In genomic region chr2:195563857-195564512, GRCh38 we compare ENCODE assay signal across 11 cellular contexts.
A peak's percentile ranks its signal among the peaks of the same experiment; 100 is the strongest.
DNase-seq lines count a peak whose midpoint lies in the region; ATAC-seq and TF ChIP-seq lines count a peak whose summit lies in the region.
"Had no signal": no experiment of that assay in that cellular context is flagged by ENCODE, and none has a peak within 500 bp of the region (broad histone marks: within the 10 kb centered on the region; RNA-seq: fewer than 3 reads in every experiment).

No MANE protein-coding gene starts in this region.

- H3K27me3 Mint-ChIP-seq in naive thymus-derived CD8-positive, alpha-beta T cell = no peaks in the 10 kb centered on the region

- peak overlapping the region in 5 of 10 donors; percentile 8 to 46 (median 18) for H3K4me3 Mint-ChIP-seq in naive thymus-derived CD8-positive, alpha-beta T cell

- H3K27ac ChIP-seq in DND-41 (ENCODE audit: low read length) (peak overlapping the region; percentile 70), esophagus muscularis mucosa (replicated peaks in 1 of 4) (no peak overlapping the region)

- peak overlapping the region; percentile 5 to 90 (median 62) for H3K27ac Mint-ChIP-seq in naive thymus-derived CD8-positive, alpha-beta T cell

- H3K36me3 Mint-ChIP-seq in naive thymus-derived CD8-positive, alpha-beta T cell = peaks cover 0 to 5% (median 2%) of the 10 kb centered on the region in 3 donors

- intact Hi-C loops in esophagus muscularis mucosa (cut with DNase I) = no loop called here

- no peak for TF ChIP-seq CTCF in DND-41 (IDR thresholded peaks at IDR 0.05; ENCODE audit: borderline replicate concordance, extremely low read depth, low read length, poor library complexity, severe bottlenecking)
- TF ChIP-seq CTCF in NB4 (IDR thresholded peaks at IDR 0.05; ENCODE audit: low read depth, low read length) = no peak
- no peak for TF ChIP-seq CTCF in esophagus muscularis mucosa (IDR thresholded peaks at IDR 0.05)

- H4K20me1 ChIP-seq in DND-41 (ENCODE audit: insufficient read depth, low read length) = no peaks in the 10 kb centered on the region

- POLR2A ChIA-PET in naive thymus-derived CD8-positive, alpha-beta T cell (lab: Charles Lee) = interaction anchor here (1.0 kb wide), 1 partner anchor 30 kb away, joined by 4 read pairs; no protein-coding TSS in a partner anchor

- H3K36me3 ChIP-seq in DND-41 (ENCODE audit: insufficient read depth, low read length) (no peaks in the 10 kb centered on the region), esophagus muscularis mucosa (no peaks in the 10 kb centered on the region)

- H3K9me3 Mint-ChIP-seq in naive thymus-derived CD8-positive, alpha-beta T cell = peaks cover 0 to 15% (median 0%) of the 10 kb centered on the region in 9 donors

- 91% methylated on average over 12 of the region's 12 CpGs for WGBS in esophagus muscularis mucosa

- H3K9me3 ChIP-seq in DND-41 (ENCODE audit: insufficient read depth, low read length, severe bottlenecking) (no peaks in the 10 kb centered on the region), esophagus muscularis mucosa (no peaks in the 10 kb centered on the region)

- H3K27me3 ChIP-seq in DND-41 (ENCODE audit: insufficient read depth, low read length, poor library complexity) (no peaks in the 10 kb centered on the region), esophagus muscularis mucosa (no peaks in the 10 kb centered on the region)

- no peak overlapping the region for H3K4me2 ChIP-seq in DND-41 (ENCODE audit: insufficient read depth, low read length)

- no peak overlapping the region for H3K4me3 ChIP-seq in DND-41 (ENCODE audit: low read depth in 1 of 2, low read length in 2 of 2)
- no peak overlapping the region for H3K4me3 ChIP-seq in NB4 (ENCODE audit: low read depth, low read length)
- no peak overlapping the region for H3K4me3 ChIP-seq in esophagus muscularis mucosa

- H3K4me1 Mint-ChIP-seq in naive thymus-derived CD8-positive, alpha-beta T cell = peaks cover 23 to 57% (median 45%) of the 10 kb centered on the region in 4 donors

- no peak for ATAC-seq in DND-41 (ENCODE audit: insufficient read depth, low read depth)
- ATAC-seq in naive thymus-derived CD8-positive, alpha-beta T cell = no peak
- no peak for ATAC-seq in GM21515 (IDR thresholded peaks at IDR 0.05; ENCODE audit: unreplicated experiment)
- ATAC-seq: esophagus mucosa had no signal

- peak overlapping the region; percentile 11 for H3K9ac ChIP-seq in DND-41 (ENCODE audit: low read depth, low read length)

- no peak overlapping the region; the same call in 1 of the 2 replicates for H2AFZ ChIP-seq in DND-41 (ENCODE audit: low read depth, low read length)

- peaks cover 17% of the 10 kb centered on the region for H3K79me2 ChIP-seq in DND-41 (ENCODE audit: insufficient read depth, low read length)

- H3K4me1 ChIP-seq in DND-41 (ENCODE audit: insufficient read depth, low read length) (peaks cover 60% of the 10 kb centered on the region), esophagus muscularis mucosa (no peaks in the 10 kb centered on the region)

- DNase-seq in DND-41 (no peak), NB4 (ENCODE audit: low read depth) (peak; percentile 35), amniotic epithelial cell (ENCODE audit: low read depth) (peak; percentile 94), NK-92 (lab: John Stamatoyannopoulos, UW; ENCODE audit: unreplicated experiment) (no peak), esophagus muscularis mucosa (ENCODE audit: extremely low spot score) (no peak), NCI-H1092 (lab: John Stamatoyannopoulos, UW) (no peak)
- DNase-seq in naive thymus-derived CD8-positive, alpha-beta T cell = no peak
- DNase-seq: midbrain, NCI-H1436 had no signal

- TF ChIP-seq EP300 in esophagus muscularis mucosa (IDR thresholded peaks at IDR 0.05) = no peak

- TF ChIP-seq POLR2A in NB4 (IDR thresholded peaks at IDR 0.05; ENCODE audit: extremely low read depth, insufficient read length) (no peak), esophagus muscularis mucosa (IDR thresholded peaks at IDR 0.05; ENCODE audit: low read depth) (no peak)

Comparison
In these comparisons a context has a peak if more than half of its experiments do, and no peak if none do; other contexts are left out.
1. DNase-seq: peak in NB4 (single experiment) and amniotic epithelial cell (single experiment); none in DND-41 (single experiment), naive thymus-derived CD8-positive, alpha-beta T cell (0 of 10), NK-92 (single experiment), esophagus muscularis mucosa (single experiment) and NCI-H1092 (single experiment).